In genomic region chr7:105531797-105532671, GRCh38 we compare ENCODE assay signal across 1 cellular context.
TF ChIP-seq lines count a peak whose summit lies in the region.

Gene RINT1 (plus strand): TSS chr7:105532201. CDS start chr7:105532316, 115 bp downstream.

TF ChIP-seq in HepG2, 621 proteins besides CTCF, POLR2A, EP300 and RAD21 (continued from another document and continues in another):
- TF ChIP-seq, protein P1, sequence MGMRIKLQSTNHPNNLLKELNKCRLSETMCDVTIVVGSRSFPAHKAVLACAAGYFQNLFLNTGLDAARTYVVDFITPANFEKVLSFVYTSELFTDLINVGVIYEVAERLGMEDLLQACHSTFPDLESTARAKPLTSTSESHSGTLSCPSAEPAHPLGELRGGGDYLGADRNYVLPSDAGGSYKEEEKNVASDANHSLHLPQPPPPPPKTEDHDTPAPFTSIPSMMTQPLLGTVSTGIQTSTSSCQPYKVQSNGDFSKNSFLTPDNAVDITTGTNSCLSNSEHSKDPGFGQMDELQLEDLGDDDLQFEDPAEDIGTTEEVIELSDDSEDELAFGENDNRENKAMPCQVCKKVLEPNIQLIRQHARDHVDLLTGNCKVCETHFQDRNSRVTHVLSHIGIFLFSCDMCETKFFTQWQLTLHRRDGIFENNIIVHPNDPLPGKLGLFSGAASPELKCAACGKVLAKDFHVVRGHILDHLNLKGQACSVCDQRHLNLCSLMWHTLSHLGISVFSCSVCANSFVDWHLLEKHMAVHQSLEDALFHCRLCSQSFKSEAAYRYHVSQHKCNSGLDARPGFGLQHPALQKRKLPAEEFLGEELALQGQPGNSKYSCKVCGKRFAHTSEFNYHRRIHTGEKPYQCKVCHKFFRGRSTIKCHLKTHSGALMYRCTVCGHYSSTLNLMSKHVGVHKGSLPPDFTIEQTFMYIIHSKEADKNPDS (CRISPR knock-in tag; IDR thresholded peaks at IDR 0.05): peak; percentile 49; the same call in 1 of the 2 replicates
- no peak for TF ChIP-seq E2F2 (CRISPR knock-in tag; IDR thresholded peaks at IDR 0.05; ENCODE audit: borderline replicate concordance)
- TF ChIP-seq ZNF34 (CRISPR knock-in tag; IDR thresholded peaks at IDR 0.05; ENCODE audit: borderline replicate concordance): peak; percentile 92; the same call in 1 of the 2 replicates
- TF ChIP-seq, protein P2, sequence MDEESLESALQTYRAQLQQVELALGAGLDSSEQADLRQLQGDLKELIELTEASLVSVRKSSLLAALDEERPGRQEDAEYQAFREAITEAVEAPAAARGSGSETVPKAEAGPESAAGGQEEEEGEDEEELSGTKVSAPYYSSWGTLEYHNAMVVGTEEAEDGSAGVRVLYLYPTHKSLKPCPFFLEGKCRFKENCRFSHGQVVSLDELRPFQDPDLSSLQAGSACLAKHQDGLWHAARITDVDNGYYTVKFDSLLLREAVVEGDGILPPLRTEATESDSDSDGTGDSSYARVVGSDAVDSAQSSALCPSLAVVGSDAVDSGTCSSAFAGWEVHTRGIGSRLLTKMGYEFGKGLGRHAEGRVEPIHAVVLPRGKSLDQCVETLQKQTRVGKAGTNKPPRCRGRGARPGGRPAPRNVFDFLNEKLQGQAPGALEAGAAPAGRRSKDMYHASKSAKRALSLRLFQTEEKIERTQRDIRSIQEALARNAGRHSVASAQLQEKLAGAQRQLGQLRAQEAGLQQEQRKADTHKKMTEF (CRISPR knock-in tag; IDR thresholded peaks at IDR 0.05): peak; percentile 96
- no peak for TF ChIP-seq ZFAT (CRISPR knock-in tag; conservative IDR thresholded peaks at IDR 0.05)
- TF ChIP-seq, protein P3, sequence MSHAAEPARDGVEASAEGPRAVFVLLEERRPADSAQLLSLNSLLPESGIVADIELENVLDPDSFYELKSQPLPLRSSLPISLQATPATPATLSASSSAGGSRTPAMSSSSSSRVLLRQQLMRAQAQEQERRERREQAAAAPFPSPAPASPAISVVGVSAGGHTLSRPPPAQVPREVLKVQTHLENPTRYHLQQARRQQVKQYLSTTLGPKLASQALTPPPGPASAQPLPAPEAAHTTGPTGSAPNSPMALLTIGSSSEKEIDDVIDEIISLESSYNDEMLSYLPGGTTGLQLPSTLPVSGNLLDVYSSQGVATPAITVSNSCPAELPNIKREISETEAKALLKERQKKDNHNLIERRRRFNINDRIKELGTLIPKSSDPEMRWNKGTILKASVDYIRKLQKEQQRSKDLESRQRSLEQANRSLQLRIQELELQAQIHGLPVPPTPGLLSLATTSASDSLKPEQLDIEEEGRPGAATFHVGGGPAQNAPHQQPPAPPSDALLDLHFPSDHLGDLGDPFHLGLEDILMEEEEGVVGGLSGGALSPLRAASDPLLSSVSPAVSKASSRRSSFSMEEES (CRISPR knock-in tag; IDR thresholded peaks at IDR 0.05): peak; percentile 67
- TF ChIP-seq KMT2B (CRISPR knock-in tag; IDR thresholded peaks at IDR 0.05): peak; percentile 96
- no peak for TF ChIP-seq IKZF1 (IDR thresholded peaks at IDR 0.05)
- TF ChIP-seq ZNF597 (CRISPR knock-in tag; IDR thresholded peaks at IDR 0.05): no peak
- TF ChIP-seq, protein P4, sequence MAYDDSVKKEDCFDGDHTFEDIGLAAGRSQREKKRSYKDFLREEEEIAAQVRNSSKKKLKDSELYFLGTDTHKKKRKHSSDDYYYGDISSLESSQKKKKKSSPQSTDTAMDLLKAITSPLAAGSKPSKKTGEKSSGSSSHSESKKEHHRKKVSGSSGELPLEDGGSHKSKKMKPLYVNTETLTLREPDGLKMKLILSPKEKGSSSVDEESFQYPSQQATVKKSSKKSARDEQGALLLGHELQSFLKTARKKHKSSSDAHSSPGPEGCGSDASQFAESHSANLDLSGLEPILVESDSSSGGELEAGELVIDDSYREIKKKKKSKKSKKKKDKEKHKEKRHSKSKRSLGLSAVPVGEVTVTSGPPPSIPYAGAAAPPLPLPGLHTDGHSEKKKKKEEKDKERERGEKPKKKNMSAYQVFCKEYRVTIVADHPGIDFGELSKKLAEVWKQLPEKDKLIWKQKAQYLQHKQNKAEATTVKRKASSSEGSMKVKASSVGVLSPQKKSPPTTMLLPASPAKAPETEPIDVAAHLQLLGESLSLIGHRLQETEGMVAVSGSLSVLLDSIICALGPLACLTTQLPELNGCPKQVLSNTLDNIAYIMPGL (CRISPR knock-in tag; IDR thresholded peaks at IDR 0.05; ENCODE audit: borderline replicate concordance in 1 of 2, low read depth in 1 of 2): peak; percentile 95 to 97
- TF ChIP-seq SKI (IDR thresholded peaks at IDR 0.05; ENCODE audit: partially characterized antibody): peak; percentile 38
- peak; percentile 82; the same call in 1 of the 2 replicates for TF ChIP-seq RXRB (CRISPR knock-in tag; IDR thresholded peaks at IDR 0.05; ENCODE audit: borderline replicate concordance)
- no peak for TF ChIP-seq MLXIP (CRISPR knock-in tag; IDR thresholded peaks at IDR 0.05; ENCODE audit: borderline replicate concordance)
- TF ChIP-seq ZNF883 (CRISPR knock-in tag; IDR thresholded peaks at IDR 0.05; ENCODE audit: not compliant biosample characterization): peak; percentile 96
- TF ChIP-seq GLI4 (CRISPR knock-in tag; IDR thresholded peaks at IDR 0.05; ENCODE audit: borderline replicate concordance): peak; percentile 72
- TF ChIP-seq ZFP36L1 (CRISPR knock-in tag; IDR thresholded peaks at IDR 0.05): no peak; the same call in 1 of the 2 replicates
- peak; percentile 24; the same call in 1 of the 2 replicates for TF ChIP-seq ATF7-NPFF (CRISPR knock-in tag; IDR thresholded peaks at IDR 0.05; ENCODE audit: low read depth)
- TF ChIP-seq RFXAP (CRISPR knock-in tag; IDR thresholded peaks at IDR 0.05; ENCODE audit: borderline replicate concordance): peak; percentile 25; the same call in 1 of the 2 replicates
- peak; percentile 67 for TF ChIP-seq TEAD3 (CRISPR knock-in tag; optimal IDR thresholded peaks at IDR 0.05; ENCODE audit: borderline replicate concordance)
- TF ChIP-seq ZC3H13 (CRISPR knock-in tag; IDR thresholded peaks at IDR 0.05): peak; percentile 47; the same call in 1 of the 2 replicates
- TF ChIP-seq SOX6 (IDR thresholded peaks at IDR 0.05): no peak
- peak; percentile 80 for TF ChIP-seq SOX6 (CRISPR knock-in tag; IDR thresholded peaks at IDR 0.05)
- TF ChIP-seq ZNF317 (CRISPR knock-in tag; IDR thresholded peaks at IDR 0.05): peak; percentile 86
- no peak; the same call in 1 of the 2 replicates for TF ChIP-seq HIC2 (CRISPR knock-in tag; IDR thresholded peaks at IDR 0.05; ENCODE audit: low read depth)
- TF ChIP-seq CREB1 (IDR thresholded peaks at IDR 0.05): no peak
- TF ChIP-seq CREB1 (CRISPR knock-in tag; IDR thresholded peaks at IDR 0.05): peak; percentile 40; the same call in 1 of the 2 replicates
- TF ChIP-seq NAIF1 (CRISPR knock-in tag; IDR thresholded peaks at IDR 0.05; ENCODE audit: borderline replicate concordance): no peak
- peak; percentile 88 for TF ChIP-seq IKZF5 (CRISPR knock-in tag; IDR thresholded peaks at IDR 0.05)
- no peak for TF ChIP-seq RFX1 (IDR thresholded peaks at IDR 0.05)
- TF ChIP-seq ZNF792 (CRISPR knock-in tag; IDR thresholded peaks at IDR 0.05): peak; percentile 91
- TF ChIP-seq ZBTB7A (CRISPR knock-in tag; IDR thresholded peaks at IDR 0.05): peak; percentile 69; the same call in 1 of the 2 replicates
- TF ChIP-seq ZNF674 (CRISPR knock-in tag; IDR thresholded peaks at IDR 0.05; ENCODE audit: low read depth): no peak
- peak; percentile 39; the same call in 1 of the 2 replicates for TF ChIP-seq REXO4 (CRISPR knock-in tag; IDR thresholded peaks at IDR 0.05; ENCODE audit: borderline replicate concordance)
- TF ChIP-seq HMG20A (CRISPR knock-in tag; IDR thresholded peaks at IDR 0.05; ENCODE audit: borderline replicate concordance): no peak
- TF ChIP-seq, protein P5, sequence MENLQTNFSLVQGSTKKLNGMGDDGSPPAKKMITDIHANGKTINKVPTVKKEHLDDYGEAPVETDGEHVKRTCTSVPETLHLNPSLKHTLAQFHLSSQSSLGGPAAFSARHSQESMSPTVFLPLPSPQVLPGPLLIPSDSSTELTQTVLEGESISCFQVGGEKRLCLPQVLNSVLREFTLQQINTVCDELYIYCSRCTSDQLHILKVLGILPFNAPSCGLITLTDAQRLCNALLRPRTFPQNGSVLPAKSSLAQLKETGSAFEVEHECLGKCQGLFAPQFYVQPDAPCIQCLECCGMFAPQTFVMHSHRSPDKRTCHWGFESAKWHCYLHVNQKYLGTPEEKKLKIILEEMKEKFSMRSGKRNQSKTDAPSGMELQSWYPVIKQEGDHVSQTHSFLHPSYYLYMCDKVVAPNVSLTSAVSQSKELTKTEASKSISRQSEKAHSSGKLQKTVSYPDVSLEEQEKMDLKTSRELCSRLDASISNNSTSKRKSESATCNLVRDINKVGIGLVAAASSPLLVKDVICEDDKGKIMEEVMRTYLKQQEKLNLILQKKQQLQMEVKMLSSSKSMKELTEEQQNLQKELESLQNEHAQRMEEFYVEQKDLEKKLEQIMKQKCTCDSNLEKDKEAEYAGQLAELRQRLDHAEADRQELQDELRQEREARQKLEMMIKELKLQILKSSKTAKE (CRISPR knock-in tag; IDR thresholded peaks at IDR 0.05; ENCODE audit: borderline replicate concordance): no peak
- peak; percentile 22; the same call in 1 of the 2 replicates for TF ChIP-seq HIVEP1 (CRISPR knock-in tag; IDR thresholded peaks at IDR 0.05)
- TF ChIP-seq ZFP36L2 (CRISPR knock-in tag; IDR thresholded peaks at IDR 0.05): no peak
- no peak for TF ChIP-seq HNRNPUL1 (IDR thresholded peaks at IDR 0.05; ENCODE audit: low read depth, low read length)
- TF ChIP-seq ZNF747 (CRISPR knock-in tag; IDR thresholded peaks at IDR 0.05; ENCODE audit: borderline replicate concordance): peak; percentile 94
- TF ChIP-seq NFKB2 (CRISPR knock-in tag; IDR thresholded peaks at IDR 0.05; ENCODE audit: borderline replicate concordance): peak; percentile 94; the same call in 1 of the 2 replicates
- peak; percentile 61; the same call in 1 of the 2 replicates for TF ChIP-seq SOX5 (CRISPR knock-in tag; IDR thresholded peaks at IDR 0.05; ENCODE audit: borderline replicate concordance)
- TF ChIP-seq ZNF33B (CRISPR knock-in tag; IDR thresholded peaks at IDR 0.05): peak; percentile 77; the same call in 1 of the 2 replicates
- TF ChIP-seq NFRKB (IDR thresholded peaks at IDR 0.05): no peak
- no peak; the same call in 1 of the 2 replicates for TF ChIP-seq ZNF253 (CRISPR knock-in tag; IDR thresholded peaks at IDR 0.05; ENCODE audit: borderline replicate concordance)
- TF ChIP-seq ZNF790 (CRISPR knock-in tag; IDR thresholded peaks at IDR 0.05; ENCODE audit: borderline replicate concordance): no peak
- no peak for TF ChIP-seq RAD51 (IDR thresholded peaks at IDR 0.05; ENCODE audit: borderline replicate concordance)
- TF ChIP-seq POLR2AphosphoS5 (IDR thresholded peaks at IDR 0.05; ENCODE audit: low read depth, low read length): peak; percentile 98
- TF ChIP-seq ZSCAN30 (CRISPR knock-in tag; IDR thresholded peaks at IDR 0.05): no peak
- TF ChIP-seq SP2 (CRISPR knock-in tag; IDR thresholded peaks at IDR 0.05): 0 out of 2 replicates have a peak, but pooled peaks have one; percentile 17
